8 cellular contexts compared by ENCODE assay signal in genomic region chr2:95165030-95165370, GRCh38. TPM values are rescaled to one million over a fixed set of nuclear protein-coding genes. Genes with fewer than 3 reads are reported as not detected.
A peak's percentile ranks its signal among the peaks of the same experiment; 100 is the strongest.
DNase-seq lines count a peak whose midpoint lies in the region; ATAC-seq and TF ChIP-seq lines count a peak whose summit lies in the region.

No MANE protein-coding gene starts in this region.

- no peaks in the 10 kb centered on the region for H3K27me3 ChIP-seq in breast epithelium
- no peaks in the 10 kb centered on the region for H3K27me3 ChIP-seq in muscle layer of duodenum (ENCODE audit: low read depth, low read length)

- ATAC-seq in activated CD4-positive, alpha-beta T cell treated with anti-CD3 and anti-CD28 coated beads for 36 hours = peak; percentile 8
- peak; percentile 8 for ATAC-seq in HG03442 (IDR thresholded peaks at IDR 0.05; ENCODE audit: unreplicated experiment)
- ATAC-seq in left lobe of liver = no peak
- no peak for ATAC-seq in HG02970 (IDR thresholded peaks at IDR 0.05; ENCODE audit: low FRiP score, unreplicated experiment)

- peaks cover 27% of the 10 kb centered on the region for H3K36me3 Mint-ChIP-seq in activated CD4-positive, alpha-beta T cell treated with anti-CD3 and anti-CD28 coated beads for 36 hours (ENCODE audit: low read depth)

- peak overlapping the region; percentile 70 to 78 (median 73) for H3K4me3 ChIP-seq in breast epithelium
- peak overlapping the region; percentile 89 to 97 for H3K4me3 ChIP-seq in muscle layer of duodenum (ENCODE audit: low read depth in 1 of 2, low read length in 2 of 2)

- TF ChIP-seq POLR2A in breast epithelium (IDR thresholded peaks at IDR 0.05) = no peak

- H3K9me3 ChIP-seq in breast epithelium = no peaks in the 10 kb centered on the region
- no peaks in the 10 kb centered on the region for H3K9me3 ChIP-seq in muscle layer of duodenum (ENCODE audit: control insufficient read depth in 1 of 2, low read length in 2 of 2)

- POLR2A ChIA-PET in activated CD4-positive, alpha-beta T cell treated with anti-CD3 and anti-CD28 coated beads for 36 hours (lab: Charles Lee) = no interaction called here

- no peaks in the 10 kb centered on the region for H3K36me3 ChIP-seq in breast epithelium
- no peaks in the 10 kb centered on the region for H3K36me3 ChIP-seq in muscle layer of duodenum (ENCODE audit: control insufficient read depth in 1 of 2, insufficient read depth in 2 of 2, low read length in 2 of 2)

- CTCF ChIA-PET in activated CD4-positive, alpha-beta T cell treated with anti-CD3 and anti-CD28 coated beads for 36 hours (lab: Charles Lee) = interaction anchor here (0.7 to 2.6 kb wide), 7 partner anchors 10 to 139 kb away, joined by 3 to 10 read pairs (median 5); partner anchors contain the start of gene MAL

- no peak for DNase-seq in activated CD4-positive, alpha-beta T cell treated with anti-CD3 and anti-CD28 coated beads for 36 hours
- no peak for DNase-seq in activated CD4-positive, alpha-beta T cell treated with anti-CD3 and anti-CD28 coated beads, Interleukin-2, amount 50 U/mL, for 48 hours
- DNase-seq in breast epithelium (ENCODE audit: low spot score in 2 of 2) = no peak
- DNase-seq in left lobe of liver (ENCODE audit: low spot score) = no peak
- DNase-seq in G401 (ENCODE audit: low spot score) = no peak

- H3K27ac Mint-ChIP-seq in activated CD4-positive, alpha-beta T cell treated with anti-CD3 and anti-CD28 coated beads for 36 hours = peak overlapping the region; percentile 94

- H3K4me1 ChIP-seq in breast epithelium (peaks cover 0 to 9% of the 10 kb centered on the region in 2 donors), muscle layer of duodenum (ENCODE audit: control insufficient read depth in 1 of 2, insufficient read depth in 2 of 2, low read length in 2 of 2) (peaks cover 10 to 17% of the 10 kb centered on the region in 2 donors)

- intact Hi-C loops in activated CD4-positive, alpha-beta T cell treated with anti-CD3 and anti-CD28 coated beads for 36 hours (cut with DNase I, micrococcal nuclease) = loop anchor here (1.0 to 5.0 kb wide), 7 partner anchors 42 to 238 kb away; partner anchors contain the start of genes FAHD2A (in 2 of the 2) and ZNF892 (in 2 of the 2)
- intact Hi-C loops in breast epithelium (cut with DNase I; ENCODE audit: low total_unique reads) = no loop called here

- H3K9me3 Mint-ChIP-seq in activated CD4-positive, alpha-beta T cell treated with anti-CD3 and anti-CD28 coated beads for 36 hours (ENCODE audit: low read depth) = no peaks in the 10 kb centered on the region

- no peak for TF ChIP-seq CTCF in breast epithelium (IDR thresholded peaks at IDR 0.05)

- H3K27me3 Mint-ChIP-seq in activated CD4-positive, alpha-beta T cell treated with anti-CD3 and anti-CD28 coated beads for 36 hours = no peaks in the 10 kb centered on the region

- in situ Hi-C loops in G401 (cut with HindIII; ENCODE audit: low sequenced_read_pairs) = no loop called here

- H3K4me1 Mint-ChIP-seq in activated CD4-positive, alpha-beta T cell treated with anti-CD3 and anti-CD28 coated beads for 36 hours = peaks cover 28% of the 10 kb centered on the region

- H3K4me3 Mint-ChIP-seq in activated CD4-positive, alpha-beta T cell treated with anti-CD3 and anti-CD28 coated beads for 36 hours = peak overlapping the region; percentile 96

- peak overlapping the region; percentile 91 to 98 for H3K27ac ChIP-seq in breast epithelium
- H3K27ac ChIP-seq in muscle layer of duodenum (ENCODE audit: low read length) = peak overlapping the region; percentile 98

RNA-seq across cellular contexts. Expression of gene ZNF2, which starts 0.6 kb away (rescaled TPM):
- total RNA-seq in activated CD4-positive, alpha-beta T cell treated with anti-CD3 and anti-CD28 coated beads for 36 hours = 1 to 10 TPM; 4.3 to 5.1 TPM
- total RNA-seq in breast epithelium (1 to 10 TPM; 2.4 to 8.2 (median 3.6) TPM), left lobe of liver (1.7 TPM)
- 4.5 and 6.9 TPM in 2 replicates for total RNA-seq in G401 (2014; rRNA removed; shearing (Covaris generic))

RNA-seq across cellular contexts. Expression of gene ZNF514, which starts 5.4 kb away (rescaled TPM):
- total RNA-seq in activated CD4-positive, alpha-beta T cell treated with anti-CD3 and anti-CD28 coated beads for 36 hours = 1 to 10 TPM; 7.0 to 8.8 TPM
- total RNA-seq in breast epithelium = 10 to 100 TPM; 18.7 to 36.1 (median 25.3) TPM
- 6.6 TPM for total RNA-seq in left lobe of liver
- total RNA-seq in G401 (2014; rRNA removed; shearing (Covaris generic)) = 9.6 and 19.3 TPM in 2 replicates

RNA-seq across cellular contexts. Expression of gene ZNF892, which starts 42.3 kb away (rescaled TPM):
- total RNA-seq in activated CD4-positive, alpha-beta T cell treated with anti-CD3 and anti-CD28 coated beads for 36 hours = 1 to 10 TPM; 3.2 to 3.8 TPM
- 1 to 10 TPM; 3.7 to 8.6 (median 6.9) TPM for total RNA-seq in breast epithelium
- total RNA-seq in left lobe of liver = 1.3 TPM
- 2.5 and 2.6 TPM in 2 replicates for total RNA-seq in G401 (2014; rRNA removed; shearing (Covaris generic))

RNA-seq across cellular contexts. Expression of gene MRPS5, which starts 43.4 kb away (rescaled TPM):
- 10 to 100 TPM; 90.7 to 97.1 TPM for total RNA-seq in activated CD4-positive, alpha-beta T cell treated with anti-CD3 and anti-CD28 coated beads for 36 hours
- 10 to 100 TPM; 37.4 to 54.4 (median 43.8) TPM for total RNA-seq in breast epithelium
- 34.7 TPM for total RNA-seq in left lobe of liver
- total RNA-seq in G401 (2014; rRNA removed; shearing (Covaris generic)) = 76.7 and 85.7 TPM in 2 replicates

Comparison
In these comparisons a context has a peak if more than half of its experiments do, and no peak if none do; other contexts are left out.
1. ATAC-seq: peak in activated CD4-positive, alpha-beta T cell treated with anti-CD3 and anti-CD28 coated beads for 36 hours (single experiment) and HG03442 (single experiment); none in left lobe of liver (single experiment) and HG02970 (single experiment).